ENCODE assay signal across 23 cellular contexts in genomic region chr2:204207851-204208250, GRCh38.
"Had no signal": no experiment of that assay in that cellular context is flagged by ENCODE, and none has a peak within 500 bp of the region (broad histone marks: within the 10 kb centered on the region; RNA-seq: fewer than 3 reads in every experiment).

No MANE protein-coding gene starts in this region.

- H3K4me2 ChIP-seq: hepatocyte had no signal

- H3K36me3 ChIP-seq: colonic mucosa, esophagus muscularis mucosa, gastroesophageal sphincter, heart left ventricle, left lung, lower lobe of right lung had no signal

- H3K4me3 ChIP-seq: colonic mucosa, dorsolateral prefrontal cortex, esophagus muscularis mucosa, gastroesophageal sphincter, heart left ventricle, hepatocyte, left lung, lower lobe of right lung had no signal

- H3K27ac ChIP-seq: colonic mucosa, dorsolateral prefrontal cortex, esophagus muscularis mucosa, foreskin keratinocyte, gastroesophageal sphincter, heart left ventricle, hepatocyte, left lung, lower lobe of right lung had no signal

- ATAC-seq: foreskin keratinocyte, gastroesophageal sphincter, heart left ventricle, left colon, left lung, left ventricle myocardium superior, lower lobe of right lung had no signal

- H3K79me2 ChIP-seq: hepatocyte had no signal

- DNase-seq: colonic mucosa; cortex of kidney; dermis blood vessel endothelial cell; dorsolateral prefrontal cortex; effector CD4-positive, alpha-beta T cell; effector memory CD4-positive, alpha-beta T cell; foreskin keratinocyte; heart left ventricle; hypothalamus; immature natural killer cell; islet precursor cell; kidney; kidney glomerular epithelial cell; left colon; left lung; left ventricle myocardium superior; lower lobe of right lung; mesenchymal stem cell; midbrain; naive B cell had no signal

- H3K4me1 ChIP-seq: colonic mucosa, esophagus muscularis mucosa, foreskin keratinocyte, gastroesophageal sphincter, heart left ventricle, left lung, lower lobe of right lung had no signal

- H3K27me3 ChIP-seq: colonic mucosa, gastroesophageal sphincter, left lung had no signal

- H2AFZ ChIP-seq: hepatocyte had no signal

- H3K9me3 ChIP-seq: colonic mucosa, esophagus muscularis mucosa, gastroesophageal sphincter, heart left ventricle, left lung, lower lobe of right lung had no signal
